24 cellular contexts compared by ENCODE assay signal in genomic region chr17:38915639-38915995, GRCh38. TPM values are rescaled to one million over a fixed set of nuclear protein-coding genes. Genes with fewer than 3 reads are reported as not detected.
DNase-seq lines count a peak whose midpoint lies in the region; ATAC-seq, FAIRE-seq and TF ChIP-seq lines count a peak whose summit lies in the region.
"Had no signal": no experiment of that assay in that cellular context is flagged by ENCODE, and none has a peak within 500 bp of the region (broad histone marks: within the 10 kb centered on the region; RNA-seq: fewer than 3 reads in every experiment).

No MANE protein-coding gene starts in this region.

- no peak for ATAC-seq in DND-41 (ENCODE audit: insufficient read depth, low read depth)
- no peak for ATAC-seq in effector memory CD8-positive, alpha-beta T cell (replicated peaks)
- ATAC-seq: activated T-cell treated with anti-CD3 and anti-CD28 coated beads, Interleukin-2, amount 50 U/mL, for 4 hours; gastroesophageal sphincter had no signal

- CTCF ChIA-PET in activated CD4-positive, alpha-beta memory T cell treated with anti-CD3 and anti-CD28 coated beads, Interleukin-2, amount 10 ng/mL, durations not matched to agents 7 days and 5 days (lab: Charles Lee): interaction anchor here (1.2 kb wide), 1 partner anchor 9 kb away, joined by 3 read pairs; no protein-coding TSS in a partner anchor
- CTCF ChIA-PET in activated CD4-positive, alpha-beta memory T cell treated with anti-CD3 and anti-CD28 coated beads for 36 hours (lab: Charles Lee): interaction anchor here (1.2 kb wide), 1 partner anchor 14 kb away, joined by 3 read pairs; no protein-coding TSS in a partner anchor

- H3K4me3 ChIP-seq in DND-41 (ENCODE audit: low read depth in 1 of 2, low read length in 2 of 2): no peak overlapping the region
- H3K4me3 ChIP-seq: gastroesophageal sphincter had no signal

- DNase-seq in activated CD4-positive, alpha-beta memory T cell treated with anti-CD3 and anti-CD28 coated beads, Interleukin-2, amount 10 ng/mL, durations not matched to agents 7 days and 5 days: peak; percentile 9
- no peak for DNase-seq in activated CD4-positive, alpha-beta memory T cell treated with anti-CD3 and anti-CD28 coated beads for 36 hours
- no peak for DNase-seq in DND-41
- no peak for DNase-seq in effector memory CD8-positive, alpha-beta T cell
- DNase-seq in osteocyte (ENCODE audit: extremely low spot score, unreplicated experiment): peak; percentile 67
- DNase-seq in GM13977 (ENCODE audit: low spot score): no peak
- no peak for DNase-seq in RCC 7860 (ENCODE audit: low spot score)
- DNase-seq in T-helper 1 cell: no peak
- DNase-seq: activated CD4-positive, CD25-positive, alpha-beta regulatory T cell treated with anti-CD3 and anti-CD28 coated beads, Interleukin-2, amount 50 U/mL, for 72 hours; activated T-cell treated with anti-CD3 and anti-CD28 coated beads, Interleukin-2, amount 50 U/mL, for 4 hours; anterior cingulate cortex; C1 segment of cervical spinal cord; DMS79; midbrain; NCI-H187; NCI-H446 treated with DMSO at 0.1 percent for 48 hours; nucleus accumbens; SHP77 treated with DMSO at 0.1 percent for 48 hours had no signal

- H3K27me3 Mint-ChIP-seq in activated CD4-positive, alpha-beta memory T cell treated with anti-CD3 and anti-CD28 coated beads, Interleukin-2, amount 10 ng/mL, durations not matched to agents 7 days and 5 days: no peaks in the 10 kb centered on the region
- H3K27me3 Mint-ChIP-seq in activated CD4-positive, alpha-beta memory T cell treated with anti-CD3 and anti-CD28 coated beads for 36 hours: no peaks in the 10 kb centered on the region
- no peaks in the 10 kb centered on the region for H3K27me3 Mint-ChIP-seq in effector memory CD8-positive, alpha-beta T cell
- H3K27me3 Mint-ChIP-seq in osteocyte (ENCODE audit: unreplicated experiment): no peaks in the 10 kb centered on the region

- POLR2A ChIA-PET in activated CD4-positive, alpha-beta memory T cell treated with anti-CD3 and anti-CD28 coated beads, Interleukin-2, amount 10 ng/mL, durations not matched to agents 7 days and 5 days (lab: Charles Lee): interaction anchor here (1.3 to 1.4 kb wide), 2 partner anchors 11 to 16 kb away, joined by 3 read pairs; no protein-coding TSS in a partner anchor
- POLR2A ChIA-PET in activated CD4-positive, alpha-beta memory T cell treated with anti-CD3 and anti-CD28 coated beads for 36 hours (lab: Charles Lee): no interaction called here

- no peak for FAIRE-seq in RCC 7860 (lab: Jason Lieb, UNC)
- FAIRE-seq: endothelial cell of umbilical vein had no signal

- 0 out of 2 replicates have a peak overlapping the region, but pooled peaks have one; percentile 32 for H3K27ac ChIP-seq in DND-41 (ENCODE audit: low read length)

- no peak overlapping the region for H2AFZ ChIP-seq in DND-41 (ENCODE audit: low read depth, low read length)

- peaks cover 18% of the 10 kb centered on the region for H3K4me1 Mint-ChIP-seq in activated CD4-positive, alpha-beta memory T cell treated with anti-CD3 and anti-CD28 coated beads, Interleukin-2, amount 10 ng/mL, durations not matched to agents 7 days and 5 days
- H3K4me1 Mint-ChIP-seq in activated CD4-positive, alpha-beta memory T cell treated with anti-CD3 and anti-CD28 coated beads for 36 hours (ENCODE audit: low read depth): peaks cover 3% of the 10 kb centered on the region
- H3K4me1 Mint-ChIP-seq in effector memory CD8-positive, alpha-beta T cell (ENCODE audit: low read depth in 2 of 2): peaks cover 19 to 44% of the 10 kb centered on the region in 2 donors
- peaks cover 18% of the 10 kb centered on the region for H3K4me1 Mint-ChIP-seq in osteocyte (ENCODE audit: unreplicated experiment)

- intact Hi-C loops in activated CD4-positive, alpha-beta memory T cell treated with anti-CD3 and anti-CD28 coated beads for 36 hours (cut with micrococcal nuclease): no loop called here

- no peaks in the 10 kb centered on the region for H3K27me3 ChIP-seq in DND-41 (ENCODE audit: insufficient read depth, low read length, poor library complexity)
- H3K27me3 ChIP-seq: gastroesophageal sphincter had no signal

- H3K27ac Mint-ChIP-seq in activated CD4-positive, alpha-beta memory T cell treated with anti-CD3 and anti-CD28 coated beads, Interleukin-2, amount 10 ng/mL, durations not matched to agents 7 days and 5 days: peak overlapping the region; percentile 3
- H3K27ac Mint-ChIP-seq in activated CD4-positive, alpha-beta memory T cell treated with anti-CD3 and anti-CD28 coated beads for 36 hours: no peak overlapping the region
- peak overlapping the region; percentile 79 to 88 for H3K27ac Mint-ChIP-seq in effector memory CD8-positive, alpha-beta T cell
- H3K27ac Mint-ChIP-seq in osteocyte (ENCODE audit: unreplicated experiment): peak overlapping the region; percentile 47

- H3K9me3 Mint-ChIP-seq in activated CD4-positive, alpha-beta memory T cell treated with anti-CD3 and anti-CD28 coated beads, Interleukin-2, amount 10 ng/mL, durations not matched to agents 7 days and 5 days: no peaks in the 10 kb centered on the region
- H3K9me3 Mint-ChIP-seq in activated CD4-positive, alpha-beta memory T cell treated with anti-CD3 and anti-CD28 coated beads for 36 hours: no peaks in the 10 kb centered on the region
- no peaks in the 10 kb centered on the region for H3K9me3 Mint-ChIP-seq in effector memory CD8-positive, alpha-beta T cell
- H3K9me3 Mint-ChIP-seq in osteocyte (ENCODE audit: unreplicated experiment): no peaks in the 10 kb centered on the region
- H3K9me3 Mint-ChIP-seq: activated T-cell treated with anti-CD3 and anti-CD28 coated beads, Interleukin-2, amount 50 U/mL, for 4 hours; T-helper 2 cell treated with Interferon-gamma antibody and Interleukin-4, amounts not matched to agents 5 μg/mL and 100 μg/mL, for 36 hours had no signal

- peaks cover 58% of the 10 kb centered on the region for H3K36me3 Mint-ChIP-seq in activated CD4-positive, alpha-beta memory T cell treated with anti-CD3 and anti-CD28 coated beads, Interleukin-2, amount 10 ng/mL, durations not matched to agents 7 days and 5 days (ENCODE audit: low read depth)
- H3K36me3 Mint-ChIP-seq in activated CD4-positive, alpha-beta memory T cell treated with anti-CD3 and anti-CD28 coated beads for 36 hours: peaks cover 31% of the 10 kb centered on the region
- H3K36me3 Mint-ChIP-seq in effector memory CD8-positive, alpha-beta T cell (ENCODE audit: insufficient read depth): peaks cover 94% of the 10 kb centered on the region
- peaks cover 55% of the 10 kb centered on the region for H3K36me3 Mint-ChIP-seq in osteocyte (ENCODE audit: unreplicated experiment)

- no peak for TF ChIP-seq CTCF in DND-41 (IDR thresholded peaks at IDR 0.05; ENCODE audit: borderline replicate concordance, extremely low read depth, low read length, poor library complexity, severe bottlenecking)
- TF ChIP-seq CTCF in osteocyte (IDR thresholded peaks at IDR 0.05): no peak
- no peak for TF ChIP-seq CTCF in GM13977 (IDR thresholded peaks at IDR 0.05; ENCODE audit: extremely low read depth, insufficient read depth, missing control alignments)

- no peaks in the 10 kb centered on the region for H3K9me3 ChIP-seq in DND-41 (ENCODE audit: insufficient read depth, low read length, severe bottlenecking)
- H3K9me3 ChIP-seq: gastroesophageal sphincter had no signal

- in situ Hi-C loops in GM13977 (cut with MboI; ENCODE audit: low pct_unique_long_range_greater_than_20kb, low sequenced_read_pairs, unreplicated experiment): no loop called here

- H3K4me2 ChIP-seq in DND-41 (ENCODE audit: insufficient read depth, low read length): no peak overlapping the region

- H3K4me3 Mint-ChIP-seq in activated CD4-positive, alpha-beta memory T cell treated with anti-CD3 and anti-CD28 coated beads, Interleukin-2, amount 10 ng/mL, durations not matched to agents 7 days and 5 days: no peak overlapping the region
- no peak overlapping the region for H3K4me3 Mint-ChIP-seq in activated CD4-positive, alpha-beta memory T cell treated with anti-CD3 and anti-CD28 coated beads for 36 hours
- H3K4me3 Mint-ChIP-seq in effector memory CD8-positive, alpha-beta T cell: peak overlapping the region in 1 of 2 donors; percentile 45
- H3K4me3 Mint-ChIP-seq in osteocyte (ENCODE audit: unreplicated experiment): no peak overlapping the region
- H3K4me3 Mint-ChIP-seq: activated T-cell treated with anti-CD3 and anti-CD28 coated beads, Interleukin-2, amount 50 U/mL, for 4 hours; T-helper 2 cell treated with Interferon-gamma antibody and Interleukin-4, amounts not matched to agents 5 μg/mL and 100 μg/mL, for 36 hours had no signal

- H3K36me3 ChIP-seq in DND-41 (ENCODE audit: insufficient read depth, low read length): peaks cover 96% of the 10 kb centered on the region

- peaks cover 5% of the 10 kb centered on the region for H3K79me2 ChIP-seq in DND-41 (ENCODE audit: insufficient read depth, low read length)

- no peak overlapping the region for H3K9ac ChIP-seq in DND-41 (ENCODE audit: low read depth, low read length)

- no peaks in the 10 kb centered on the region for H3K4me1 ChIP-seq in DND-41 (ENCODE audit: insufficient read depth, low read length)

- H4K20me1 ChIP-seq in DND-41 (ENCODE audit: insufficient read depth, low read length): peaks cover 18% of the 10 kb centered on the region

RNA-seq across cellular contexts. Expression of gene LASP1, which starts 45.8 kb away (rescaled TPM):
- 100 to 1,000 TPM; 193 to 196 TPM for total RNA-seq in activated CD4-positive, alpha-beta memory T cell treated with anti-CD3 and anti-CD28 coated beads, Interleukin-2, amount 10 ng/mL, durations not matched to agents 7 days and 5 days
- total RNA-seq in activated CD4-positive, alpha-beta memory T cell treated with anti-CD3 and anti-CD28 coated beads for 36 hours: 100 to 1,000 TPM; 134 to 139 TPM
- 402 and 409 TPM in 2 replicates for total RNA-seq in osteocyte

RNA-seq across cellular contexts. Expression of gene FBXO47, which starts 51.6 kb away (rescaled TPM):
- total RNA-seq in activated CD4-positive, alpha-beta memory T cell treated with anti-CD3 and anti-CD28 coated beads, Interleukin-2, amount 10 ng/mL, durations not matched to agents 7 days and 5 days: not detected
- total RNA-seq in activated CD4-positive, alpha-beta memory T cell treated with anti-CD3 and anti-CD28 coated beads for 36 hours: not detected
- not detected in 2 replicates for total RNA-seq in osteocyte
- total RNA-seq: A172, endothelial cell of umbilical vein, M059J, urinary bladder had no signal

Comparison
In these comparisons a context has a peak if more than half of its experiments do, and no peak if none do; other contexts are left out.
1. DNase-seq: peak in activated CD4-positive, alpha-beta memory T cell treated with anti-CD3 and anti-CD28 coated beads, Interleukin-2, amount 10 ng/mL, durations not matched to agents 7 days and 5 days (single experiment) and osteocyte (single experiment); none in activated CD4-positive, alpha-beta memory T cell treated with anti-CD3 and anti-CD28 coated beads for 36 hours (single experiment), DND-41 (single experiment), effector memory CD8-positive, alpha-beta T cell (0 of 3), GM13977 (single experiment), RCC 7860 (single experiment) and T-helper 1 cell (0 of 5).